16 cellular contexts compared by ENCODE assay signal in genomic region chr3:172648736-172649135, GRCh38.
A peak's percentile ranks its signal among the peaks of the same experiment; 100 is the strongest.
DNase-seq lines count a peak whose midpoint lies in the region; ATAC-seq and TF ChIP-seq lines count a peak whose summit lies in the region.
"Had no signal": no experiment of that assay in that cellular context is flagged by ENCODE, and none has a peak within 500 bp of the region (broad histone marks: within the 10 kb centered on the region; RNA-seq: fewer than 3 reads in every experiment).

No MANE protein-coding gene starts in this region.

- peaks cover 41% of the 10 kb centered on the region for H3K4me1 ChIP-seq in left ventricle myocardium inferior
- H3K4me1 ChIP-seq in spleen, result peaks cover 0 to 13% (median 0%) of the 10 kb centered on the region in 6 donors

- H3K27me3 ChIP-seq in left ventricle myocardium inferior (ENCODE audit: low read depth) (no peaks in the 10 kb centered on the region), spleen (replicated peaks in 1 of 7) (no peaks in the 10 kb centered on the region)
- H3K27me3 ChIP-seq: adrenal gland had no signal

- ATAC-seq in Right ventricle myocardium inferior, result no peak
- ATAC-seq in HG03159 (IDR thresholded peaks at IDR 0.05; ENCODE audit: unreplicated experiment), result no peak
- ATAC-seq: activated T-cell treated with anti-CD3 and anti-CD28 coated beads, Interleukin-2, amount 50 U/mL, for 4 hours; T-helper 17 cell had no signal

- TF ChIP-seq CTCF in left ventricle myocardium inferior (IDR thresholded peaks at IDR 0.05; ENCODE audit: borderline replicate concordance) (no peak), fibroblast of villous mesenchyme (IDR thresholded peaks at IDR 0.05; ENCODE audit: insufficient read depth, low read depth, low read length) (no peak), spleen (IDR thresholded peaks at IDR 0.05 in 8 of 11, conservative IDR thresholded peaks at IDR 0.05 in 3 of 11) (no peak)

- H3K27ac ChIP-seq in left ventricle myocardium inferior (replicated peaks) (peak overlapping the region; percentile 53), SK-N-MC (0 out of 2 replicates have a peak overlapping the region, but pooled peaks have one; percentile 2), spleen (peak overlapping the region in 1 of 8 donors; percentile 1)

- intact Hi-C loops in left ventricle myocardium inferior (cut with micrococcal nuclease) (no loop called here), Right ventricle myocardium inferior (cut with DNase I) (no loop called here), spleen (cut with DNase I; ENCODE audit: low total_unique reads) (no loop called here)

- no peak for DNase-seq in left ventricle myocardium inferior
- no peak for DNase-seq in Right ventricle myocardium inferior (ENCODE audit: missing footprints)
- no peak for DNase-seq in SK-N-MC (ENCODE audit: low read depth, low spot score)
- peak; percentile 82 for DNase-seq in fibroblast of villous mesenchyme (ENCODE audit: low read depth)
- no peak for DNase-seq in NCI-H128 (lab: John Stamatoyannopoulos, UW; ENCODE audit: unreplicated experiment)
- no peak for DNase-seq in NCI-H1436 (lab: John Stamatoyannopoulos, UW)
- no peak for DNase-seq in spleen
- DNase-seq: activated CD4-positive, alpha-beta T cell treated with anti-CD3 and anti-CD28 coated beads for 48 hours; activated T-cell treated with anti-CD3 and anti-CD28 coated beads, Interleukin-2, amount 50 U/mL, for 4 hours; adrenal gland; erythroblast; HFFc6; NCI-H1048; NCI-H2227 treated with DMSO at 0.1 percent for 48 hours; T-helper 17 cell had no signal

- TF ChIP-seq POLR2A in spleen (IDR thresholded peaks at IDR 0.05), result no peak

- H3K4me3 ChIP-seq in left ventricle myocardium inferior (no peak overlapping the region), SK-N-MC (no peak overlapping the region), fibroblast of villous mesenchyme (ENCODE audit: low read depth, low read length) (no peak overlapping the region), spleen (no peak overlapping the region)
- H3K4me3 ChIP-seq: adrenal gland had no signal

- H3K36me3 ChIP-seq in left ventricle myocardium inferior (peaks cover 11% of the 10 kb centered on the region), SK-N-MC (ENCODE audit: insufficient read depth, low read length) (no peaks in the 10 kb centered on the region), spleen (peaks cover 0 to 27% (median 0%) of the 10 kb centered on the region in 6 donors)
- H3K36me3 ChIP-seq: adrenal gland had no signal

- H3K9me3 ChIP-seq in left ventricle myocardium inferior (replicated peaks), result no peaks in the 10 kb centered on the region
- no peaks in the 10 kb centered on the region for H3K9me3 ChIP-seq in SK-N-MC (ENCODE audit: low read depth, low read length)
- no peaks in the 10 kb centered on the region for H3K9me3 ChIP-seq in spleen
- H3K9me3 ChIP-seq: adrenal gland had no signal

- H3K9ac ChIP-seq in SK-N-MC (ENCODE audit: insufficient read length), result no peak overlapping the region

- 69 to 85% (median 75%) methylated on average over 8 of the region's 8 CpGs for whole genome bisulfite sequencing in spleen, 5 donors
